22 cellular contexts compared by ENCODE assay signal in the genomic region with DNA sequence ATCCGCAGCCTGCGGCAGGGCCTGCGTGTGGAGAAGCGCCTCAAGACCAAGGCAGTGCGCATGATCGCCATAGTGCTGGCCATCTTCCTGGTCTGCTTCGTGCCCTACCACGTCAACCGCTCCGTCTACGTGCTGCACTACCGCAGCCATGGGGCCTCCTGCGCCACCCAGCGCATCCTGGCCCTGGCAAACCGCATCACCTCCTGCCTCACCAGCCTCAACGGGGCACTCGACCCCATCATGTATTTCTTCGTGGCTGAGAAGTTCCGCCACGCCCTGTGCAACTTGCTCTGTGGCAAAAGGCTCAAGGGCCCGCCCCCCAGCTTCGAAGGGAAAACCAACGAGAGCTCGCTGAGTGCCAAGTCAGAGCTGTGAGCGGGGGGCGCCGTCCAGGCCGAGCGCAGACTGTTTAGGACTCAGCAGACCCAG. TPM values are rescaled to one million over a fixed set of nuclear protein-coding genes. Genes with fewer than 3 reads are reported as not detected.
A peak's percentile ranks its signal among the peaks of the same experiment; 100 is the strongest.
DNase-seq lines count a peak whose midpoint lies in the region; ATAC-seq and TF ChIP-seq lines count a peak whose summit lies in the region.
"Had no signal": no experiment of that assay in that cellular context is flagged by ENCODE, and none has a peak within 500 bp of the region (broad histone marks: within the 10 kb centered on the region; RNA-seq: fewer than 3 reads in every experiment).

No MANE protein-coding gene starts in this region.

- H3K36me3 ChIP-seq in KOPT-K1 (ENCODE audit: insufficient read depth, low read length) = no peaks in the 10 kb centered on the region
- no peaks in the 10 kb centered on the region for H3K36me3 ChIP-seq in mucosa of descending colon (ENCODE audit: low read depth)
- no peaks in the 10 kb centered on the region for H3K36me3 ChIP-seq in PC-3 (ENCODE audit: low read depth, low read length)
- H3K36me3 ChIP-seq: thyroid gland had no signal

- no peak overlapping the region for H3K4me2 ChIP-seq in PC-3 (ENCODE audit: low read length)

- POLR2A ChIA-PET in PC-3 (lab: Charles Lee; ENCODE audit: unreplicated experiment) = no interaction called here

- H3F3A ChIP-seq in PC-3 (ENCODE audit: low read length, unreplicated experiment) = no peaks in the 10 kb centered on the region

- H3K9me3 Mint-ChIP-seq in glutamatergic neuron (ENCODE audit: unreplicated experiment) = peaks cover 4% of the 10 kb centered on the region
- H3K9me3 Mint-ChIP-seq: CD8-positive, alpha-beta memory T cell; endodermal cell had no signal

- no peaks in the 10 kb centered on the region for H3K9me3 ChIP-seq in KOPT-K1 (ENCODE audit: insufficient read depth, low read length, poor library complexity, severe bottlenecking)
- no peaks in the 10 kb centered on the region for H3K9me3 ChIP-seq in mucosa of descending colon
- no peaks in the 10 kb centered on the region for H3K9me3 ChIP-seq in PC-3 (ENCODE audit: low read length)
- H3K9me3 ChIP-seq: thyroid gland had no signal

- TF ChIP-seq CTCF in mucosa of descending colon (IDR thresholded peaks at IDR 0.05) (no peak), PC-3 (conservative IDR thresholded peaks at IDR 0.05; ENCODE audit: low read depth, low read length) (no peak), glutamatergic neuron (IDR thresholded peaks at IDR 0.05; ENCODE audit: partially characterized antibody, unreplicated experiment) (no peak)

- BruUV-seq in PC-3 (replicated peaks; lab: Mats Ljungman, UMichigan) = no TSS peak

- H3K9ac ChIP-seq in PC-3 (ENCODE audit: low read length) = no peak overlapping the region

- H3K27ac Mint-ChIP-seq in glutamatergic neuron (ENCODE audit: unreplicated experiment) = no peak overlapping the region
- H3K27ac Mint-ChIP-seq: CD8-positive, alpha-beta memory T cell; endodermal cell had no signal

- peaks cover 4% of the 10 kb centered on the region for H3K4me1 Mint-ChIP-seq in glutamatergic neuron (ENCODE audit: low read depth, unreplicated experiment)

- no peaks in the 10 kb centered on the region for H3K27me3 Mint-ChIP-seq in glutamatergic neuron (ENCODE audit: unreplicated experiment)

- ATAC-seq in Right ventricle myocardium superior (ENCODE audit: poor library complexity) (no peak), mucosa of descending colon (no peak), PC-3 (no peak)

- no peak overlapping the region for H3K4me3 Mint-ChIP-seq in glutamatergic neuron (ENCODE audit: unreplicated experiment)
- H3K4me3 Mint-ChIP-seq: CD8-positive, alpha-beta memory T cell; endodermal cell had no signal

- no peaks in the 10 kb centered on the region for H3K79me2 ChIP-seq in PC-3 (ENCODE audit: low read length)

- no peaks in the 10 kb centered on the region for H3K27me3 ChIP-seq in PC-3 (ENCODE audit: low read length)
- H3K27me3 ChIP-seq: thyroid gland had no signal

- DNase-seq in Right ventricle myocardium superior (peak; percentile 50), mucosa of descending colon (peak in 2 of 3 donors; percentile 16 to 42), substantia nigra (lab: John Stamatoyannopoulos, UW) (no peak), AG20443 (ENCODE audit: low spot score) (no peak), PC-3 (no peak), glutamatergic neuron (no peak), EL (no peak)
- DNase-seq: activated CD4-positive, alpha-beta T cell treated with anti-CD3 and anti-CD28 coated beads for 48 hours; activated CD8-positive, alpha-beta memory T cell treated with anti-CD3 and anti-CD28 coated beads, Interleukin-2, amount 50 U/mL, for 4 hours; activated gamma-delta T cell; amniotic stem cell; DMS79 treated with DMSO at 0.1 percent for 48 hours; endodermal cell; H7; NCI-H1930; NCI-H446 treated with DMSO at 0.1 percent for 48 hours; stimulated activated CD4-positive, alpha-beta T cell treated with anti-CD3 and anti-CD28 coated beads, Interleukin-4, amount 100 ng/mL, for 1 hour had no signal

- no peaks in the 10 kb centered on the region for H4K20me1 ChIP-seq in PC-3 (ENCODE audit: low read length)

- H3K27ac ChIP-seq in KOPT-K1 (ENCODE audit: low read depth, low read length, poor library complexity, severe bottlenecking) = peak overlapping the region; percentile 56
- peak overlapping the region; percentile 95 for H3K27ac ChIP-seq in substantia nigra (ENCODE audit: low read depth, low read length, poor library complexity, severe bottlenecking)
- H3K27ac ChIP-seq in PC-3 (ENCODE audit: low read length) = no peak overlapping the region

- CTCF ChIA-PET in PC-3 (lab: Charles Lee) = no interaction called here

- H3K9me2 ChIP-seq in PC-3 (replicated peaks; ENCODE audit: low read length) = no peaks in the 10 kb centered on the region

- intact Hi-C loops in Right ventricle myocardium superior (cut with DNase I) = no loop called here
- intact Hi-C loops in mucosa of descending colon (cut with DNase I, micrococcal nuclease) = no loop called here
- intact Hi-C loops in PC-3 (cut with micrococcal nuclease) = no loop called here

- H3K4me3 ChIP-seq in mucosa of descending colon = no peak overlapping the region
- no peak overlapping the region for H3K4me3 ChIP-seq in PC-3 (ENCODE audit: low read length)
- H3K4me3 ChIP-seq: skin epidermis, thyroid gland had no signal

- H2AFZ ChIP-seq in PC-3 (ENCODE audit: low read length) = no peak overlapping the region

- peaks cover 6% of the 10 kb centered on the region for H3K4me1 ChIP-seq in mucosa of descending colon (ENCODE audit: low read depth)
- H3K4me1 ChIP-seq in PC-3 (ENCODE audit: insufficient read depth, low read length) = peaks cover 30% of the 10 kb centered on the region

- H3K36me3 Mint-ChIP-seq in glutamatergic neuron (ENCODE audit: unreplicated experiment) = no peaks in the 10 kb centered on the region
- H3K36me3 Mint-ChIP-seq: CD8-positive, alpha-beta memory T cell had no signal

RNA-seq across cellular contexts. Expression of gene GPR17, which starts 5.4 kb away (rescaled TPM):
- total RNA-seq in Right ventricle myocardium superior = not detected
- total RNA-seq in mucosa of descending colon = under 1 TPM in 1 of 3 donors, not detected in 2; 0.51 TPM
- total RNA-seq in PC-3 (2014; rRNA removed) = 0.92 and 1.0 TPM in 2 replicates
- not detected for total RNA-seq in glutamatergic neuron (ENCODE audit: unreplicated experiment)
- total RNA-seq: CD8-positive, alpha-beta memory T cell; H7; osteoblast; thyroid gland had no signal

RNA-seq across cellular contexts. Expression of gene LIMS2, which starts 23.9 kb away (rescaled TPM):
- total RNA-seq in Right ventricle myocardium superior = 237 TPM
- total RNA-seq in mucosa of descending colon = 100 to 1,000 TPM in 1 of 3 donors, 10 to 100 TPM in 2; 12.5 to 478 (median 29.9) TPM
- 4.6 and 5.0 TPM in 2 replicates for total RNA-seq in PC-3 (2014; rRNA removed)
- total RNA-seq in glutamatergic neuron (ENCODE audit: unreplicated experiment) = 0.29 TPM

RNA-seq across cellular contexts. Expression of gene SFT2D3, which starts 49.9 kb away (rescaled TPM):
- 3.2 TPM for total RNA-seq in Right ventricle myocardium superior
- total RNA-seq in mucosa of descending colon = 1 to 10 TPM; 5.1 to 8.8 (median 8.1) TPM
- 4.2 and 5.4 TPM in 2 replicates for total RNA-seq in PC-3 (2014; rRNA removed)
- total RNA-seq in glutamatergic neuron (ENCODE audit: unreplicated experiment) = 6.4 TPM

Comparison
In these comparisons a context has a peak if more than half of its experiments do, and no peak if none do; other contexts are left out.
1. DNase-seq: peak in Right ventricle myocardium superior (single experiment) and mucosa of descending colon (2 of 3); none in substantia nigra (0 of 49), AG20443 (single experiment), PC-3 (single experiment), glutamatergic neuron (single experiment) and EL (single experiment).